In the genomic region with DNA sequence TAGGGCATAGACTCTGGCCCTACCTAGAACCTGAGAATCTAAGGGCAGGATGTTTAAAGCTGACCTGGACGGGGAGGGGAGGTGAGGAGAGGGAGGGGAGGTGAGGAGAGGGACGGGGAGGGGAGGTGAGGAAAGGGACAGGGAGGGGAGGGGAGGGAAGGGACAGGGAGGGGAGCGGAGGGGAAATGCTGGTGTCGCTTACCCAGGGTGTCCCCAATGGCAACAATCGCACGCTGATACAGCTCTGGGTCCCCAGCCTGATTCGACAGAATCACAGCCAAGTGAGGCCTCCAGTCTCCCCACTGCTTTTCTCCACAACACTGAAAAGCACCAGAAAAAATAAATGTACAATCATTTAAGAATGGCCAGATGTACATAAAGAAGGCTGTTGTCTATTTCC, we compare ENCODE assay signal across 16 cellular contexts. TPM values are rescaled to one million over a fixed set of nuclear protein-coding genes. Genes with fewer than 3 reads are reported as not detected.
"Had no signal": no experiment of that assay in that cellular context is flagged by ENCODE, and none has a peak within 500 bp of the region (broad histone marks: within the 10 kb centered on the region; RNA-seq: fewer than 3 reads in every experiment).

No MANE protein-coding gene starts in this region.

- H3K27ac ChIP-seq: coronary artery, esophagus muscularis mucosa, foreskin keratinocyte, gastroesophageal sphincter, heart left ventricle, hepatocyte, left lung, lower lobe of right lung had no signal

- H3K9me3 ChIP-seq: esophagus muscularis mucosa, gastroesophageal sphincter, heart left ventricle, left lung, lower lobe of right lung, mucosa of descending colon had no signal

- H2AFZ ChIP-seq: hepatocyte had no signal

- H3K4me3 Mint-ChIP-seq: mesothelial cell of epicardium, naive B cell had no signal

- H3K79me2 ChIP-seq: hepatocyte had no signal

- H3K36me3 ChIP-seq: left lung, lower lobe of right lung had no signal

- H3K9me3 Mint-ChIP-seq: mesothelial cell of epicardium had no signal

- H3K4me1 ChIP-seq: foreskin keratinocyte, left lung, lower lobe of right lung had no signal

- DNase-seq: effector CD4-positive, alpha-beta T cell; effector memory CD4-positive, alpha-beta T cell; left lung; left ventricle myocardium superior; lower lobe of right lung; naive B cell had no signal

- H3K4me2 ChIP-seq: hepatocyte had no signal

- H3K27ac Mint-ChIP-seq: mesothelial cell of epicardium, naive B cell had no signal

- H3K36me3 Mint-ChIP-seq: mesothelial cell of epicardium, naive B cell had no signal

- H3K27me3 ChIP-seq: dorsolateral prefrontal cortex, esophagus muscularis mucosa, foreskin keratinocyte, gastroesophageal sphincter, heart left ventricle, hepatocyte, left lung had no signal

- H3K4me1 Mint-ChIP-seq: naive B cell had no signal

- H3K4me3 ChIP-seq: coronary artery, dorsolateral prefrontal cortex, esophagus muscularis mucosa, gastroesophageal sphincter, heart left ventricle, hepatocyte, left lung, lower lobe of right lung, mucosa of descending colon had no signal

RNA-seq across cellular contexts. Expression of a gene that starts 22.2 kb away (rescaled TPM):
- total RNA-seq: frontal cortex had no signal
